ENCODE assay signal across 19 cellular contexts in genomic region chr6:100473182-100473581, GRCh38. TPM values are rescaled to one million over a fixed set of nuclear protein-coding genes. Genes with fewer than 3 reads are reported as not detected.
"Had no signal": no experiment of that assay in that cellular context is flagged by ENCODE, and none has a peak within 500 bp of the region (broad histone marks: within the 10 kb centered on the region; RNA-seq: fewer than 3 reads in every experiment).

No MANE protein-coding gene starts in this region.

- H3K4me1 ChIP-seq: breast epithelium, colonic mucosa, esophagus squamous epithelium, gastrocnemius medialis, left lung, prostate gland, upper lobe of left lung had no signal

- H3K36me3 Mint-ChIP-seq: WTC11 had no signal

- ATAC-seq: effector memory CD8-positive, alpha-beta T cell; gastrocnemius medialis; left lung; naive thymus-derived CD8-positive, alpha-beta T cell; WTC11 had no signal

- H3K4me3 Mint-ChIP-seq: activated naive CD8-positive, alpha-beta T cell treated with anti-CD3 and anti-CD28 coated beads, Interleukin-2, amount 10 ng/mL, durations not matched to agents 7 days and 5 days; central memory CD8-positive, alpha-beta T cell; effector memory CD8-positive, alpha-beta T cell; naive thymus-derived CD8-positive, alpha-beta T cell; WTC11 had no signal

- H3K9me3 Mint-ChIP-seq: activated naive CD8-positive, alpha-beta T cell treated with anti-CD3 and anti-CD28 coated beads, Interleukin-2, amount 10 ng/mL, durations not matched to agents 7 days and 5 days; activated T-helper 2 cell treated with anti-CD3 and anti-CD28 coated beads, Interferon-gamma antibody, Interleukin-2, Interleukin-4, amounts not matched to agents 10 μg/mL and 5 μg/mL and 100 μg/mL, durations not matched to agents 14 hours and 24 hours and 36 hours; central memory CD8-positive, alpha-beta T cell; effector memory CD8-positive, alpha-beta T cell; WTC11 had no signal

- H3K4me3 ChIP-seq: breast epithelium, colonic mucosa, dorsolateral prefrontal cortex, esophagus squamous epithelium, gastrocnemius medialis, left lung, lung, prostate gland, upper lobe of left lung had no signal

- H3K4me1 Mint-ChIP-seq: activated naive CD8-positive, alpha-beta T cell treated with anti-CD3 and anti-CD28 coated beads, Interleukin-2, amount 10 ng/mL, durations not matched to agents 7 days and 5 days; central memory CD8-positive, alpha-beta T cell had no signal

- DNase-seq: activated naive CD8-positive, alpha-beta T cell treated with anti-CD3 and anti-CD28 coated beads, Interleukin-2, amount 10 ng/mL, durations not matched to agents 7 days and 5 days; amniotic stem cell; colonic mucosa; dorsolateral prefrontal cortex; effector memory CD8-positive, alpha-beta T cell; esophagus squamous epithelium; gastrocnemius medialis; hippocampal formation; left lung; naive thymus-derived CD8-positive, alpha-beta T cell; stimulated activated CD4-positive, alpha-beta T cell treated with anti-CD3 and anti-CD28 coated beads, Interleukin-2, amount 100 ng/mL, for 48 hours; stimulated activated naive CD8-positive, alpha-beta T cell treated with anti-CD3 and anti-CD28 coated beads, Interleukin-15, Interleukin-2, amounts not matched to agents 100 U/mL and 50 U/mL, for 24 hours; upper lobe of left lung had no signal

- H3K27ac Mint-ChIP-seq: activated naive CD8-positive, alpha-beta T cell treated with anti-CD3 and anti-CD28 coated beads, Interleukin-2, amount 10 ng/mL, durations not matched to agents 7 days and 5 days; effector memory CD8-positive, alpha-beta T cell; naive thymus-derived CD8-positive, alpha-beta T cell; WTC11 had no signal

- H3K27ac ChIP-seq: breast epithelium, colonic mucosa, dorsolateral prefrontal cortex, esophagus squamous epithelium, gastrocnemius medialis, left lung, prostate gland, upper lobe of left lung had no signal

- H3K9me3 ChIP-seq: breast epithelium, colonic mucosa, esophagus squamous epithelium, gastrocnemius medialis, left lung, prostate gland, upper lobe of left lung had no signal

- H3K36me3 ChIP-seq: breast epithelium, colonic mucosa, esophagus squamous epithelium, gastrocnemius medialis, left lung, prostate gland, upper lobe of left lung had no signal

RNA-seq across cellular contexts. Expression of gene SIM1, which starts 8.5 kb away (rescaled TPM):
- total RNA-seq: activated naive CD8-positive, alpha-beta T cell treated with anti-CD3 and anti-CD28 coated beads, Interleukin-2, amount 10 ng/mL, durations not matched to agents 7 days and 5 days; activated T-helper 2 cell treated with anti-CD3 and anti-CD28 coated beads, Interferon-gamma antibody, Interleukin-2, Interleukin-4, amounts not matched to agents 10 μg/mL and 5 μg/mL and 100 μg/mL, durations not matched to agents 14 hours and 24 hours and 36 hours; dorsolateral prefrontal cortex; left lung; lung; naive thymus-derived CD8-positive, alpha-beta T cell; upper lobe of left lung had no signal
